ENCODE assay signal across 25 cellular contexts in genomic region chr9:96720435-96720834, GRCh38. TPM values are rescaled to one million over a fixed set of nuclear protein-coding genes. Genes with fewer than 3 reads are reported as not detected.
DNase-seq lines count a peak whose midpoint lies in the region; ATAC-seq and TF ChIP-seq lines count a peak whose summit lies in the region.
"Had no signal": no experiment of that assay in that cellular context is flagged by ENCODE, and none has a peak within 500 bp of the region (broad histone marks: within the 10 kb centered on the region; RNA-seq: fewer than 3 reads in every experiment).

No MANE protein-coding gene starts in this region.

- intact Hi-C loops in PC-3 (cut with micrococcal nuclease): no loop called here

- POLR2A ChIA-PET in PC-3 (lab: Charles Lee; ENCODE audit: unreplicated experiment): no interaction called here

- no peak overlapping the region for H3K27ac ChIP-seq in PC-3 (ENCODE audit: low read length)
- H3K27ac ChIP-seq: breast epithelium, coronary artery, GM23248, right atrium auricular region had no signal

- H3K9ac ChIP-seq in PC-3 (ENCODE audit: low read length): no peak overlapping the region
- H3K9ac ChIP-seq: GM23248 had no signal

- H3K9me3 ChIP-seq in PC-3 (ENCODE audit: low read length): no peaks in the 10 kb centered on the region

- CTCF ChIA-PET in PC-3 (lab: Charles Lee): no interaction called here

- no TSS peak for BruUV-seq in PC-3 (replicated peaks; lab: Mats Ljungman, UMichigan)

- DNase-seq in NCI-H1092 (lab: John Stamatoyannopoulos, UW): peak; percentile 42
- no peak for DNase-seq in NCI-H1092 treated with DMSO at 0.1 percent for 48 hours (lab: John Stamatoyannopoulos, UW)
- peak; percentile 49 for DNase-seq in DMS53 treated with DMSO at 0.1 percent for 48 hours (lab: John Stamatoyannopoulos, UW; ENCODE audit: unreplicated experiment)
- DNase-seq in PC-3: no peak
- DNase-seq in left kidney (ENCODE audit: low read depth, low spot score): peak; percentile 66
- no peak for DNase-seq in NCI-H1436 (lab: John Stamatoyannopoulos, UW)
- DNase-seq in NCI-H1694 (lab: John Stamatoyannopoulos, UW): no peak
- DNase-seq: 8988T; activated CD4-positive, alpha-beta T cell treated with anti-CD3 and anti-CD28 coated beads for 1 hour; activated CD8-positive, alpha-beta T cell treated with anti-CD3 and anti-CD28 coated beads, Interleukin-2, amount 10 ng/mL, durations not matched to agents 7 days and 5 days; activated gamma-delta T cell treated with Interleukin-2 at 50 U/mL for 16 hours; AML-193; GM23248; islet precursor cell; naive B cell; NCI-H187 treated with DMSO at 0.1 percent for 48 hours; NCI-H446 treated with DMSO at 0.1 percent for 48 hours; stimulated activated naive CD8-positive, alpha-beta T cell treated with anti-CD3 and anti-CD28 coated beads, Interleukin-15, amount 100 ng/mL, for 72 hours; T-helper 9 cell; trophoblast cell had no signal

- H3K36me3 ChIP-seq in PC-3 (ENCODE audit: low read depth, low read length): no peaks in the 10 kb centered on the region
- H3K36me3 ChIP-seq: breast epithelium had no signal

- no peak for ATAC-seq in PC-3
- ATAC-seq in HG03469 (IDR thresholded peaks at IDR 0.05; ENCODE audit: unreplicated experiment): no peak
- ATAC-seq: activated CD8-positive, alpha-beta T cell treated with anti-CD3 and anti-CD28 coated beads, Interleukin-2, amount 10 ng/mL, durations not matched to agents 7 days and 5 days; SK-N-SH treated with all-trans-retinoic acid at 6 μM for 48 hours had no signal

- H3K27me3 ChIP-seq in PC-3 (ENCODE audit: low read length): no peaks in the 10 kb centered on the region
- H3K27me3 ChIP-seq: breast epithelium, right atrium auricular region had no signal

- peaks cover 18% of the 10 kb centered on the region for H3K4me1 ChIP-seq in PC-3 (ENCODE audit: insufficient read depth, low read length)
- H3K4me1 ChIP-seq: breast epithelium had no signal

- H3K4me2 ChIP-seq in PC-3 (ENCODE audit: low read length): peak overlapping the region; percentile 52

- no peaks in the 10 kb centered on the region for H3F3A ChIP-seq in PC-3 (ENCODE audit: low read length, unreplicated experiment)

- no peak for TF ChIP-seq CTCF in PC-3 (conservative IDR thresholded peaks at IDR 0.05; ENCODE audit: low read depth, low read length)

- H3K9me2 ChIP-seq in PC-3 (replicated peaks; ENCODE audit: low read length): no peaks in the 10 kb centered on the region

- H4K20me1 ChIP-seq in PC-3 (ENCODE audit: low read length): no peaks in the 10 kb centered on the region

- H2AFZ ChIP-seq in PC-3 (ENCODE audit: low read length): no peak overlapping the region
- H2AFZ ChIP-seq: GM23248 had no signal

- H3K79me2 ChIP-seq in PC-3 (ENCODE audit: low read length): no peaks in the 10 kb centered on the region

- H3K4me3 ChIP-seq in PC-3 (ENCODE audit: low read length): peak overlapping the region; percentile 11; the same call in 1 of the 2 replicates
- H3K4me3 ChIP-seq: GM23248 had no signal

RNA-seq across cellular contexts. Expression of gene ZNF510, which starts 57.5 kb away (rescaled TPM):
- 2.6 and 4.0 TPM in 2 replicates for total RNA-seq in PC-3 (2014; rRNA removed)

Comparison
In these comparisons a context has a peak if more than half of its experiments do, and no peak if none do; other contexts are left out.
1. DNase-seq: peak in NCI-H1092 (single experiment), DMS53 treated with DMSO at 0.1 percent for 48 hours (single experiment) and left kidney (single experiment); none in NCI-H1092 treated with DMSO at 0.1 percent for 48 hours (single experiment), PC-3 (single experiment), NCI-H1436 (single experiment) and NCI-H1694 (single experiment).